22 cellular contexts compared by ENCODE assay signal in genomic region chr2:54770211-54770610, GRCh38. TPM values are rescaled to one million over a fixed set of nuclear protein-coding genes. Genes with fewer than 3 reads are reported as not detected.
A peak's percentile ranks its signal among the peaks of the same experiment; 100 is the strongest.
DNase-seq lines count a peak whose midpoint lies in the region; ATAC-seq, FAIRE-seq and TF ChIP-seq lines count a peak whose summit lies in the region.
"Had no signal": no experiment of that assay in that cellular context is flagged by ENCODE, and none has a peak within 500 bp of the region (broad histone marks: within the 10 kb centered on the region; RNA-seq: fewer than 3 reads in every experiment).

No MANE protein-coding gene starts in this region.

- 66% methylated on average over 2 of the region's 2 CpGs for WGBS in HepG2 (ENCODE audit: low lambda C conversion rate)
- WGBS in right cardiac atrium: 78% methylated on average over 2 of the region's 2 CpGs

- H3K4me2 ChIP-seq in PC-3 (ENCODE audit: low read length) (peak overlapping the region; percentile 21; the same call in 1 of the 2 replicates), HepG2 (ENCODE audit: low read depth, low read length) (no peak overlapping the region)

- H3K27ac Mint-ChIP-seq in stimulated activated memory B cell treated with anti-CD40 and anti-IgM and Interleukin-4, amounts not matched to agents 10 μg/mL and 1 μg/mL and 100 μg/mL, for 72 hours: peak overlapping the region; percentile 3
- H3K27ac Mint-ChIP-seq: CD4-positive, CD25-positive, alpha-beta regulatory T cell had no signal

- DNase-seq in ELR (ENCODE audit: low read depth) (peak; percentile 2), PC-3 (no peak), HepG2 (ENCODE audit: low spot score) (no peak), right cardiac atrium (no peak), activated gamma-delta T cell treated with Interleukin-2 at 50 U/mL for 16 hours (no peak), DMS 273 treated with DMSO at 0.1 percent for 48 hours (lab: John Stamatoyannopoulos, UW) (no peak)
- DNase-seq: BE2C; CD4-positive, CD25-positive, alpha-beta regulatory T cell; DMS79; KBM-7; NCI-H1694; NCI-H2081; NCI-H2171; NCI-H345; NCI-H524; NCI-H82; SJCRH30 had no signal

- in situ Hi-C loops in HepG2 (cut with HindIII; ENCODE audit: extremely low pct_ligation_motif_present, low pct_unique_long_range_greater_than_20kb): no loop called here

- H3K36me3 Mint-ChIP-seq in stimulated activated memory B cell treated with anti-CD40 and anti-IgM and Interleukin-4, amounts not matched to agents 10 μg/mL and 1 μg/mL and 100 μg/mL, for 72 hours: peaks cover 8% of the 10 kb centered on the region

- intact Hi-C loops in PC-3 (cut with micrococcal nuclease) (loop anchor here (5.0 kb wide), 1 partner anchor 277 kb away; no protein-coding TSS in a partner anchor), HepG2 (cut with micrococcal nuclease; ENCODE audit: unreplicated experiment) (no loop called here), right cardiac atrium (cut with DNase I) (no loop called here)

- H3F3A ChIP-seq in PC-3 (ENCODE audit: low read length, unreplicated experiment): peaks cover 9% of the 10 kb centered on the region

- TF ChIP-seq EP300 in HepG2 (IDR thresholded peaks at IDR 0.05; ENCODE audit: low read depth in 2 of 2, low read length in 2 of 2): no peak
- no peak for TF ChIP-seq EP300 in HepG2 (CRISPR knock-in tag; IDR thresholded peaks at IDR 0.05; ENCODE audit: borderline replicate concordance)

- TF ChIP-seq CTCF in PC-3 (conservative IDR thresholded peaks at IDR 0.05; ENCODE audit: low read depth, low read length) (no peak), HepG2 (CRISPR knock-in tag; IDR thresholded peaks at IDR 0.05) (no peak)

- H3K9ac ChIP-seq in PC-3 (ENCODE audit: low read length): peak overlapping the region; percentile 60
- no peak overlapping the region for H3K9ac ChIP-seq in HepG2 (ENCODE audit: insufficient read depth, low read depth, low read length)

- POLR2A ChIA-PET in PC-3 (lab: Charles Lee; ENCODE audit: unreplicated experiment) (no interaction called here), HepG2 (lab: Yijun Ruan, JAX) (no interaction called here)

- H3K4me3 ChIP-seq in PC-3 (ENCODE audit: low read length) (no peak overlapping the region), HepG2 (replicated peaks in 1 of 3; ENCODE audit: insufficient read depth in 1 of 3, low read depth in 2 of 3, low read length in 3 of 3) (no peak overlapping the region), right cardiac atrium (ENCODE audit: low read length) (no peak overlapping the region)
- H3K4me3 ChIP-seq: GM12878, SJCRH30 had no signal

- no peak for TF ChIP-seq RAD21 in HepG2 (CRISPR knock-in tag; IDR thresholded peaks at IDR 0.05)

- BruUV-seq in PC-3 (replicated peaks; lab: Mats Ljungman, UMichigan): no TSS peak
- no TSS peak for BruUV-seq in HepG2 (replicated peaks; lab: Mats Ljungman, UMichigan)

- H2AFZ ChIP-seq in PC-3 (ENCODE audit: low read length) (no peak overlapping the region), HepG2 (ENCODE audit: low read length) (no peak overlapping the region)

- no peaks in the 10 kb centered on the region for H4K20me1 ChIP-seq in PC-3 (ENCODE audit: low read length)
- H4K20me1 ChIP-seq in HepG2 (ENCODE audit: insufficient read depth, low read length): no peaks in the 10 kb centered on the region

- H3K36me3 ChIP-seq in PC-3 (ENCODE audit: low read depth, low read length) (no peaks in the 10 kb centered on the region), HepG2 (replicated peaks in 1 of 2; ENCODE audit: control insufficient read depth in 1 of 2, insufficient read depth in 2 of 2, low read length in 2 of 2) (no peaks in the 10 kb centered on the region)
- H3K36me3 ChIP-seq: BE2C, SJCRH30 had no signal

- no peaks in the 10 kb centered on the region for H3K79me2 ChIP-seq in PC-3 (ENCODE audit: low read length)
- H3K79me2 ChIP-seq in HepG2 (ENCODE audit: insufficient read depth, low read length): no peaks in the 10 kb centered on the region

- H3K27ac ChIP-seq in PC-3 (ENCODE audit: low read length) (peak overlapping the region; percentile 92), HepG2 (ENCODE audit: extremely low read length, insufficient read depth, low read length) (no peak overlapping the region), right cardiac atrium (ENCODE audit: low read length) (no peak overlapping the region)
- H3K27ac ChIP-seq: HL-60, SJCRH30 had no signal

- no peak for ATAC-seq in PC-3
- no peak for ATAC-seq in HepG2
- peak; percentile 71 for ATAC-seq in stimulated activated memory B cell treated with anti-CD40 and anti-IgM and Interleukin-4, amounts not matched to agents 10 μg/mL and 1 μg/mL and 100 μg/mL, for 72 hours
- no peak for ATAC-seq in right cardiac atrium
- ATAC-seq: GM12878 had no signal

- H3K27me3 ChIP-seq in PC-3 (ENCODE audit: low read length) (no peaks in the 10 kb centered on the region), HepG2 (ENCODE audit: control insufficient read depth in 1 of 2, insufficient read depth in 2 of 2, low read length in 2 of 2) (no peaks in the 10 kb centered on the region), right cardiac atrium (ENCODE audit: control insufficient read depth, insufficient read depth) (no peaks in the 10 kb centered on the region)
- H3K27me3 ChIP-seq: BE2C, SJCRH30 had no signal

- no peak for TF ChIP-seq POLR2A in HepG2 (IDR thresholded peaks at IDR 0.05; ENCODE audit: insufficient read depth in 1 of 2, low read depth in 2 of 2, low read length in 2 of 2)

- H3K9me3 Mint-ChIP-seq in stimulated activated memory B cell treated with anti-CD40 and anti-IgM and Interleukin-4, amounts not matched to agents 10 μg/mL and 1 μg/mL and 100 μg/mL, for 72 hours: peaks cover 2% of the 10 kb centered on the region

- H3K4me1 Mint-ChIP-seq in stimulated activated memory B cell treated with anti-CD40 and anti-IgM and Interleukin-4, amounts not matched to agents 10 μg/mL and 1 μg/mL and 100 μg/mL, for 72 hours: peaks cover 22% of the 10 kb centered on the region

- H3K9me3 ChIP-seq in PC-3 (ENCODE audit: low read length): no peaks in the 10 kb centered on the region; the same call in 1 of the 2 replicates
- peaks cover 6% of the 10 kb centered on the region for H3K9me3 ChIP-seq in HepG2 (ENCODE audit: low read length)
- no peaks in the 10 kb centered on the region for H3K9me3 ChIP-seq in right cardiac atrium (ENCODE audit: control insufficient read depth, low read length)
- H3K9me3 ChIP-seq: BE2C, SJCRH30 had no signal

- peaks cover 41% of the 10 kb centered on the region for H3K4me1 ChIP-seq in PC-3 (ENCODE audit: insufficient read depth, low read length)
- H3K4me1 ChIP-seq in HepG2 (ENCODE audit: insufficient read depth, low read length): no peaks in the 10 kb centered on the region
- H3K4me1 ChIP-seq in right cardiac atrium (ENCODE audit: control insufficient read depth, insufficient read depth, low read length): no peaks in the 10 kb centered on the region

- FAIRE-seq in HepG2 (lab: Jason Lieb, UNC): no peak
- FAIRE-seq: GM12878, H54, RCC 7860 had no signal

- H3K4me3 Mint-ChIP-seq in stimulated activated memory B cell treated with anti-CD40 and anti-IgM and Interleukin-4, amounts not matched to agents 10 μg/mL and 1 μg/mL and 100 μg/mL, for 72 hours: no peak overlapping the region
- H3K4me3 Mint-ChIP-seq: CD4-positive, CD25-positive, alpha-beta regulatory T cell had no signal

- CTCF ChIA-PET in PC-3 (lab: Charles Lee) (no interaction called here), HepG2 (lab: Yijun Ruan, JAX; ENCODE audit: low intra/inter-chr PET ratio, low total read pairs) (no interaction called here)

- H3K9me2 ChIP-seq in PC-3 (replicated peaks; ENCODE audit: low read length): no peaks in the 10 kb centered on the region

- H3K27me3 Mint-ChIP-seq in stimulated activated memory B cell treated with anti-CD40 and anti-IgM and Interleukin-4, amounts not matched to agents 10 μg/mL and 1 μg/mL and 100 μg/mL, for 72 hours: no peaks in the 10 kb centered on the region

TF ChIP-seq in HepG2, 621 proteins besides CTCF, POLR2A, EP300 and RAD21:
- TF ChIP-seq THRA (CRISPR knock-in tag; IDR thresholded peaks at IDR 0.05; ENCODE audit: borderline replicate concordance) (peak; percentile 72; the same call in 1 of the 2 replicates), PHF8 (CRISPR knock-in tag; IDR thresholded peaks at IDR 0.05) (no peak)

RNA-seq across cellular contexts. Expression of gene EML6, which starts 46.7 kb away (rescaled TPM):
- 5.3 and 15.7 TPM in 2 replicates for total RNA-seq in PC-3 (2014; rRNA removed)
- total RNA-seq in HepG2 (2016; rRNA removed; fragmentation: Illumina TruSeq; extraction: Trizol): 19.9 and 32.4 TPM in 2 replicates
- total RNA-seq in HepG2 (2016; cell fraction: cytosol; rRNA removed; fragmentation: Illumina TruSeq; extraction: Trizol; ENCODE audit: low read depth): 8.7 and 8.9 TPM in 2 replicates
- 21.5 and 29.8 TPM in 2 replicates for total RNA-seq in HepG2 (2016; cell fraction: insoluble cytoplasmic fraction; rRNA removed; fragmentation: Illumina TruSeq; extraction: Trizol)
- 8.7 and 9.4 TPM in 2 replicates for total RNA-seq in HepG2 (2016; cell fraction: membrane; rRNA removed; fragmentation: Illumina TruSeq; extraction: Trizol)
- total RNA-seq in HepG2 (2016; cell fraction: nucleus; rRNA removed; fragmentation: Illumina TruSeq; extraction: Trizol): 55.5 and 58.9 TPM in 2 replicates
- 17.2 and 28.5 TPM in 2 replicates for polyA plus RNA-seq in HepG2 (2011; rRNA removed)
- polyA plus RNA-seq in HepG2 (2011; cell fraction: cytosol; rRNA removed): 6.9 and 8.2 TPM in 2 replicates
- polyA plus RNA-seq in HepG2 (2011; cell fraction: nucleus; rRNA removed): 112 TPM in 2 replicates
- polyA plus RNA-seq in HepG2 (2012): 5.4 and 8.8 TPM in 2 replicates
- polyA plus RNA-seq in HepG2 (2016; cell fraction: cytosol; fragmentation: Illumina TruSeq; extraction: Trizol; ENCODE audit: low read depth): 1.9 and 2.7 TPM in 2 replicates
- 13.1 and 14.9 TPM in 2 replicates for polyA plus RNA-seq in HepG2 (2016; cell fraction: insoluble cytoplasmic fraction; fragmentation: Illumina TruSeq; extraction: Trizol; ENCODE audit: low read depth)
- polyA plus RNA-seq in HepG2 (2016; cell fraction: membrane; fragmentation: Illumina TruSeq; extraction: Trizol; ENCODE audit: low read depth): 2.9 and 3.6 TPM in 2 replicates
- polyA plus RNA-seq in HepG2 (2016; cell fraction: nucleus; fragmentation: Illumina TruSeq; extraction: Trizol; ENCODE audit: insufficient read depth, low read depth): 110 and 115 TPM in 2 replicates
- 15.8 and 16.9 TPM in 2 replicates for polyA minus RNA-seq in HepG2 (2011; rRNA and poly(A)+ RNA removed; ENCODE audit: low replicate concordance)
- 3.3 and 5.4 TPM in 2 replicates for polyA minus RNA-seq in HepG2 (2011; cell fraction: cytosol; rRNA and poly(A)+ RNA removed)
- 26.1 and 28.0 TPM in 2 replicates for polyA minus RNA-seq in HepG2 (2011; cell fraction: nucleus; rRNA and poly(A)+ RNA removed)
- 1 to 10 TPM in 2 of 4 donors, under 1 TPM in 2; 0.26 to 1.5 (median 0.89) TPM for total RNA-seq in right cardiac atrium
- 0.43 TPM for polyA plus RNA-seq in right cardiac atrium
